18 cellular contexts compared by ENCODE assay signal in the genomic region with DNA sequence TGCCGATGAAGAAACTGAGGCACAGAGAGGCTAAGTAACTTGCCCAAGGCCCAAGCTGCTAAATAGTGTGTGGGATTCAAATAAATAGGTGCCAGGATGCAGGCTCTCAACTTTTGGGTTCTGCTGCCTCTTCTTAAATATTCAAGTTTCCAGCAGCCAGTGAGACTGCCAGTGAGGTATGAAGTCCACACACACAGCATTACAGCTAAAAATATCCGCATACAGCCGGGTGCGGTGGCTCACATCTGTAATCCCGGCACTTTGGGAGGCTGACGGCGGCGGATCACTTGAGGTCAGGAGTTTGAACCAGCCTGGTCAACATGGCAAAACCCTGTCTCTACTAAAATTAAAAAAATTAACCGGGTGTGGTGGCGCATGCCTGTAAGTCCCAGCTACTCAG.
"Had no signal": no experiment of that assay in that cellular context is flagged by ENCODE, and none has a peak within 500 bp of the region (broad histone marks: within the 10 kb centered on the region; RNA-seq: fewer than 3 reads in every experiment).

No MANE protein-coding gene starts in this region.

- H3K27ac Mint-ChIP-seq: activated CD4-positive, alpha-beta memory T cell treated with anti-CD3 and anti-CD28 coated beads for 36 hours; activated CD4-positive, alpha-beta T cell treated with anti-CD3 and anti-CD28 coated beads for 36 hours; activated CD8-positive, alpha-beta memory T cell treated with anti-CD3 and anti-CD28 coated beads, Interleukin-2, amount 10 ng/mL, durations not matched to agents 7 days and 5 days; activated naive CD8-positive, alpha-beta T cell treated with anti-CD3 and anti-CD28 coated beads for 36 hours; stimulated activated naive CD8-positive, alpha-beta T cell treated with anti-CD3 and anti-CD28 coated beads, Interleukin-15, amount 100 ng/mL, for 72 hours; T-cell; WTC11 had no signal

- DNase-seq: activated CD4-positive, alpha-beta memory T cell treated with anti-CD3 and anti-CD28 coated beads for 36 hours; activated CD4-positive, alpha-beta T cell treated with anti-CD3 and anti-CD28 coated beads for 36 hours; activated CD8-positive, alpha-beta memory T cell treated with anti-CD3 and anti-CD28 coated beads, Interleukin-2, amount 10 ng/mL, durations not matched to agents 7 days and 5 days; activated naive CD4-positive, alpha-beta T cell; activated naive CD8-positive, alpha-beta T cell treated with anti-CD3 and anti-CD28 coated beads for 36 hours; amniotic stem cell; caudate nucleus; erythroblast; lower lobe of right lung; nucleus accumbens; stimulated activated CD4-positive, alpha-beta T cell treated with anti-CD3 and anti-CD28 coated beads, Interleukin-4, amount 100 ng/mL, for 1 hour; stimulated activated naive CD8-positive, alpha-beta T cell treated with anti-CD3 and anti-CD28 coated beads, Interleukin-15, amount 100 ng/mL, for 72 hours; T-cell; testis; upper lobe of right lung had no signal

- H3K9me3 Mint-ChIP-seq: activated CD4-positive, alpha-beta memory T cell treated with anti-CD3 and anti-CD28 coated beads for 36 hours; activated naive CD8-positive, alpha-beta T cell treated with anti-CD3 and anti-CD28 coated beads for 36 hours; nephron; stimulated activated naive CD8-positive, alpha-beta T cell treated with anti-CD3 and anti-CD28 coated beads, Interleukin-15, amount 100 ng/mL, for 72 hours; T-cell; WTC11 had no signal

- H3K4me1 ChIP-seq: lower lobe of right lung, testis, upper lobe of right lung had no signal

- H3K4me1 Mint-ChIP-seq: activated CD4-positive, alpha-beta T cell treated with anti-CD3 and anti-CD28 coated beads for 36 hours; activated CD8-positive, alpha-beta memory T cell treated with anti-CD3 and anti-CD28 coated beads, Interleukin-2, amount 10 ng/mL, durations not matched to agents 7 days and 5 days; activated naive CD8-positive, alpha-beta T cell treated with anti-CD3 and anti-CD28 coated beads for 36 hours; nephron; stimulated activated naive CD8-positive, alpha-beta T cell treated with anti-CD3 and anti-CD28 coated beads, Interleukin-15, amount 100 ng/mL, for 72 hours; T-cell had no signal

- H3K27me3 Mint-ChIP-seq: activated CD4-positive, alpha-beta memory T cell treated with anti-CD3 and anti-CD28 coated beads for 36 hours; activated CD8-positive, alpha-beta memory T cell treated with anti-CD3 and anti-CD28 coated beads, Interleukin-2, amount 10 ng/mL, durations not matched to agents 7 days and 5 days; activated naive CD8-positive, alpha-beta T cell treated with anti-CD3 and anti-CD28 coated beads for 36 hours; stimulated activated naive CD8-positive, alpha-beta T cell treated with anti-CD3 and anti-CD28 coated beads, Interleukin-15, amount 100 ng/mL, for 72 hours had no signal

- H3K27ac ChIP-seq: lower lobe of right lung, skin epidermis, testis, upper lobe of right lung had no signal

- ATAC-seq: activated CD4-positive, alpha-beta T cell treated with anti-CD3 and anti-CD28 coated beads for 36 hours; activated CD8-positive, alpha-beta memory T cell treated with anti-CD3 and anti-CD28 coated beads, Interleukin-2, amount 10 ng/mL, durations not matched to agents 7 days and 5 days; lower lobe of right lung; stimulated activated naive CD8-positive, alpha-beta T cell treated with anti-CD3 and anti-CD28 coated beads, Interleukin-15, amount 100 ng/mL, for 72 hours; T-cell; upper lobe of right lung had no signal

- H3K27me3 ChIP-seq: testis, upper lobe of right lung had no signal

- H3K36me3 Mint-ChIP-seq: activated CD4-positive, alpha-beta memory T cell treated with anti-CD3 and anti-CD28 coated beads for 36 hours; activated CD8-positive, alpha-beta memory T cell treated with anti-CD3 and anti-CD28 coated beads, Interleukin-2, amount 10 ng/mL, durations not matched to agents 7 days and 5 days; activated naive CD8-positive, alpha-beta T cell treated with anti-CD3 and anti-CD28 coated beads for 36 hours; T-cell; WTC11 had no signal

- H3K9me3 ChIP-seq: lower lobe of right lung, testis, upper lobe of right lung had no signal

- H3K4me3 ChIP-seq: lower lobe of right lung, skin epidermis, testis, upper lobe of right lung had no signal

- H3K4me3 Mint-ChIP-seq: activated CD4-positive, alpha-beta memory T cell treated with anti-CD3 and anti-CD28 coated beads for 36 hours; activated CD4-positive, alpha-beta T cell treated with anti-CD3 and anti-CD28 coated beads for 36 hours; activated CD8-positive, alpha-beta memory T cell treated with anti-CD3 and anti-CD28 coated beads, Interleukin-2, amount 10 ng/mL, durations not matched to agents 7 days and 5 days; activated naive CD8-positive, alpha-beta T cell treated with anti-CD3 and anti-CD28 coated beads for 36 hours; nephron; stimulated activated naive CD8-positive, alpha-beta T cell treated with anti-CD3 and anti-CD28 coated beads, Interleukin-15, amount 100 ng/mL, for 72 hours; T-cell; WTC11 had no signal
